Comparison of ENCODE assay signal across 12 cellular contexts in genomic region chr10:102299873-102300272, GRCh38. TPM values are rescaled to one million over a fixed set of nuclear protein-coding genes. Genes with fewer than 3 reads are reported as not detected.
A peak's percentile ranks its signal among the peaks of the same experiment; 100 is the strongest.
DNase-seq lines count a peak whose midpoint lies in the region; ATAC-seq and TF ChIP-seq lines count a peak whose summit lies in the region.
"Had no signal": no experiment of that assay in that cellular context is flagged by ENCODE, and none has a peak within 500 bp of the region (broad histone marks: within the 10 kb centered on the region; RNA-seq: fewer than 3 reads in every experiment).

No MANE protein-coding gene starts in this region.

- no TSS peak for BruUV-seq in OCI-LY7 (replicated peaks; lab: Mats Ljungman, UMichigan)

- no peak overlapping the region; the same call in 1 of the 2 replicates for H3K27ac ChIP-seq in KMS-11
- peak overlapping the region in 6 of 8 donors; percentile 32 to 55 (median 48) for H3K27ac ChIP-seq in spleen
- no peak overlapping the region for H3K27ac ChIP-seq in CD8-positive, alpha-beta memory T cell (ENCODE audit: low read depth, low read length)
- H3K27ac ChIP-seq in OCI-LY7 (ENCODE audit: low read depth, low read length, poor library complexity, severe bottlenecking) = no peak overlapping the region

- H3K9me2 ChIP-seq in OCI-LY7 (ENCODE audit: insufficient read depth, low read length) = no peaks in the 10 kb centered on the region

- H3K4me2 ChIP-seq in KMS-11 (peak overlapping the region; percentile 10; the same call in 1 of the 2 replicates), OCI-LY7 (ENCODE audit: low read length) (no peak overlapping the region)

- H3K27me3 ChIP-seq in KMS-11 (ENCODE audit: insufficient read depth, low read depth) = no peaks in the 10 kb centered on the region
- no peaks in the 10 kb centered on the region for H3K27me3 ChIP-seq in spleen (replicated peaks in 1 of 7)
- no peaks in the 10 kb centered on the region for H3K27me3 ChIP-seq in CD8-positive, alpha-beta memory T cell (ENCODE audit: insufficient read depth, low read length, poor library complexity, severe bottlenecking)

- CTCF ChIA-PET in CD8-positive, alpha-beta memory T cell (lab: Charles Lee) = no interaction called here
- CTCF ChIA-PET in OCI-LY7 (lab: Charles Lee; ENCODE audit: unreplicated experiment) = no interaction called here

- no peaks in the 10 kb centered on the region for H3K27me3 Mint-ChIP-seq in activated naive CD8-positive, alpha-beta T cell treated with anti-CD3 and anti-CD28 coated beads, Interleukin-2, amount 50 U/mL, for 24 hours
- peaks cover 1% of the 10 kb centered on the region for H3K27me3 Mint-ChIP-seq in glutamatergic neuron (ENCODE audit: unreplicated experiment)
- no peaks in the 10 kb centered on the region for H3K27me3 Mint-ChIP-seq in CD8-positive, alpha-beta memory T cell
- H3K27me3 Mint-ChIP-seq: naive thymus-derived CD8-positive, alpha-beta T cell had no signal

- no peak for DNase-seq in activated naive CD8-positive, alpha-beta T cell treated with anti-CD3 and anti-CD28 coated beads, Interleukin-2, amount 50 U/mL, for 24 hours
- DNase-seq in glutamatergic neuron (no peak), spleen (no peak), OCI-LY7 (ENCODE audit: low spot score) (no peak)
- no peak for DNase-seq in CD8-positive, alpha-beta memory T cell
- no peak for DNase-seq in activated CD4-positive, CD25-positive, alpha-beta regulatory T cell (lab: John Stamatoyannopoulos, UW)
- DNase-seq: activated CD8-positive, alpha-beta memory T cell treated with anti-CD3 and anti-CD28 coated beads, Interleukin-2, amount 50 U/mL, for 48 hours; naive thymus-derived CD8-positive, alpha-beta T cell; NCI-H1105 had no signal

- no peak overlapping the region for H2AFZ ChIP-seq in KMS-11 (ENCODE audit: low read depth)
- H2AFZ ChIP-seq in OCI-LY7 (ENCODE audit: low read length) = no peak overlapping the region

- H4K20me1 ChIP-seq in KMS-11 (ENCODE audit: insufficient read depth) (no peaks in the 10 kb centered on the region), OCI-LY7 (ENCODE audit: insufficient read depth, low read length) (no peaks in the 10 kb centered on the region)

- POLR2A ChIA-PET in CD8-positive, alpha-beta memory T cell (lab: Charles Lee) = interaction anchor here (1.2 kb wide), 1 partner anchor 13 kb away, joined by 4 read pairs; no protein-coding TSS in a partner anchor
- POLR2A ChIA-PET in OCI-LY7 (lab: Charles Lee) = interaction anchor here (0.7 to 1.1 kb wide), 3 partner anchors 8 to 52 kb away, joined by 3 to 5 read pairs (median 3); no protein-coding TSS in a partner anchor

- peak; percentile 60 for ATAC-seq in activated naive CD8-positive, alpha-beta T cell treated with anti-CD3 and anti-CD28 coated beads, Interleukin-2, amount 50 U/mL, for 24 hours
- ATAC-seq: naive thymus-derived CD8-positive, alpha-beta T cell had no signal

- H3K9me3 ChIP-seq in spleen (no peaks in the 10 kb centered on the region), OCI-LY7 (ENCODE audit: low read length) (no peaks in the 10 kb centered on the region)
- no peaks in the 10 kb centered on the region for H3K9me3 ChIP-seq in CD8-positive, alpha-beta memory T cell (ENCODE audit: low read length)

- H3K4me3 ChIP-seq in KMS-11 (IDR thresholded peaks at IDR 0.05; ENCODE audit: insufficient read depth, low read depth, low read length) (no peak overlapping the region), spleen (no peak overlapping the region), OCI-LY7 (ENCODE audit: low read depth, low read length, poor library complexity, severe bottlenecking) (no peak overlapping the region)
- H3K4me3 ChIP-seq in CD8-positive, alpha-beta memory T cell (ENCODE audit: low read length) = no peak overlapping the region

- peaks cover 21% of the 10 kb centered on the region for H3K4me1 Mint-ChIP-seq in activated naive CD8-positive, alpha-beta T cell treated with anti-CD3 and anti-CD28 coated beads, Interleukin-2, amount 50 U/mL, for 24 hours
- peaks cover 12% of the 10 kb centered on the region for H3K4me1 Mint-ChIP-seq in glutamatergic neuron (ENCODE audit: low read depth, unreplicated experiment)
- peaks cover 19 to 31% (median 28%) of the 10 kb centered on the region in 3 donors for H3K4me1 Mint-ChIP-seq in CD8-positive, alpha-beta memory T cell

- H3K4me3 Mint-ChIP-seq in activated naive CD8-positive, alpha-beta T cell treated with anti-CD3 and anti-CD28 coated beads, Interleukin-2, amount 50 U/mL, for 24 hours = peak overlapping the region; percentile 12
- H3K4me3 Mint-ChIP-seq in glutamatergic neuron (ENCODE audit: unreplicated experiment) = peak overlapping the region; percentile 69
- H3K4me3 Mint-ChIP-seq in CD8-positive, alpha-beta memory T cell = no peak overlapping the region
- H3K4me3 Mint-ChIP-seq: naive thymus-derived CD8-positive, alpha-beta T cell had no signal

- no peak overlapping the region for H3K9ac ChIP-seq in KMS-11

- no peak for TF ChIP-seq POLR2A in spleen (IDR thresholded peaks at IDR 0.05)

- peaks cover 5% of the 10 kb centered on the region for H3K36me3 Mint-ChIP-seq in activated naive CD8-positive, alpha-beta T cell treated with anti-CD3 and anti-CD28 coated beads, Interleukin-2, amount 50 U/mL, for 24 hours (ENCODE audit: low read depth)
- H3K36me3 Mint-ChIP-seq in glutamatergic neuron (ENCODE audit: unreplicated experiment) = peaks cover 5% of the 10 kb centered on the region
- H3K36me3 Mint-ChIP-seq in CD8-positive, alpha-beta memory T cell = peaks cover 0 to 16% (median 2%) of the 10 kb centered on the region in 3 donors

- peaks cover 19% of the 10 kb centered on the region; the same call in 1 of the 2 replicates for H3K79me2 ChIP-seq in KMS-11 (ENCODE audit: insufficient read depth, low read depth)
- H3K79me2 ChIP-seq in OCI-LY7 (ENCODE audit: insufficient read depth, low read depth, low read length) = no peaks in the 10 kb centered on the region

- H3K9me3 Mint-ChIP-seq in activated naive CD8-positive, alpha-beta T cell treated with anti-CD3 and anti-CD28 coated beads, Interleukin-2, amount 50 U/mL, for 24 hours = no peaks in the 10 kb centered on the region
- peaks cover 5% of the 10 kb centered on the region for H3K9me3 Mint-ChIP-seq in glutamatergic neuron (ENCODE audit: unreplicated experiment)
- H3K9me3 Mint-ChIP-seq in CD8-positive, alpha-beta memory T cell = no peaks in the 10 kb centered on the region
- H3K9me3 Mint-ChIP-seq: naive thymus-derived CD8-positive, alpha-beta T cell had no signal

- H3K36me3 ChIP-seq in KMS-11 (ENCODE audit: insufficient read depth) (no peaks in the 10 kb centered on the region), spleen (peaks cover 0 to 3% (median 0%) of the 10 kb centered on the region in 6 donors), OCI-LY7 (ENCODE audit: insufficient read depth, low read length) (no peaks in the 10 kb centered on the region; the same call in 1 of the 2 replicates)
- no peaks in the 10 kb centered on the region for H3K36me3 ChIP-seq in CD8-positive, alpha-beta memory T cell (ENCODE audit: insufficient read depth, low read length)

- peak overlapping the region; percentile 81 for H3K27ac Mint-ChIP-seq in activated naive CD8-positive, alpha-beta T cell treated with anti-CD3 and anti-CD28 coated beads, Interleukin-2, amount 50 U/mL, for 24 hours
- peak overlapping the region; percentile 85 for H3K27ac Mint-ChIP-seq in glutamatergic neuron (ENCODE audit: unreplicated experiment)
- peak overlapping the region in 2 of 8 donors; percentile 3 to 25 for H3K27ac Mint-ChIP-seq in CD8-positive, alpha-beta memory T cell

- intact Hi-C loops in spleen (cut with DNase I; ENCODE audit: low total_unique reads) (no loop called here), OCI-LY7 (cut with micrococcal nuclease; ENCODE audit: unreplicated experiment) (no loop called here)

- H3K4me1 ChIP-seq in KMS-11 (ENCODE audit: low read depth, poor library complexity, severe bottlenecking) (peaks cover 40% of the 10 kb centered on the region), spleen (peaks cover 3 to 18% (median 9%) of the 10 kb centered on the region in 6 donors), OCI-LY7 (ENCODE audit: insufficient read depth, low read length, poor library complexity, severe bottlenecking) (no peaks in the 10 kb centered on the region)
- H3K4me1 ChIP-seq in CD8-positive, alpha-beta memory T cell (ENCODE audit: insufficient read depth, low read length) = no peaks in the 10 kb centered on the region

- TF ChIP-seq CTCF in KMS-11 (conservative IDR thresholded peaks at IDR 0.05; ENCODE audit: low read depth, low read length) (no peak), glutamatergic neuron (IDR thresholded peaks at IDR 0.05; ENCODE audit: partially characterized antibody, unreplicated experiment) (no peak), spleen (IDR thresholded peaks at IDR 0.05 in 8 of 11, conservative IDR thresholded peaks at IDR 0.05 in 3 of 11) (no peak), OCI-LY7 (conservative IDR thresholded peaks at IDR 0.05; ENCODE audit: low read length) (no peak)

RNA-seq across cellular contexts. Expression of gene GBF1, which starts 54.5 kb away (rescaled TPM):
- total RNA-seq in glutamatergic neuron (ENCODE audit: unreplicated experiment) = 71.6 TPM
- total RNA-seq in spleen = 10 to 100 TPM; 36.4 to 42.1 (median 41.3) TPM
- 10 to 100 TPM in 1 of 3 donors, 1 to 10 TPM in 2; 5.8 to 11.5 (median 7.3) TPM for polyA plus RNA-seq in spleen
- 10 to 100 TPM; 38.7 to 39.2 TPM for total RNA-seq in CD8-positive, alpha-beta memory T cell
- 21.6 TPM for polyA plus RNA-seq in CD8-positive, alpha-beta memory T cell
- 13.8 and 17.8 TPM in 2 replicates for total RNA-seq in OCI-LY7 (2014; rRNA removed; shearing (Covaris generic))
- 33.4 and 36.9 TPM in 2 replicates for total RNA-seq in OCI-LY7 (2022)

RNA-seq across cellular contexts. Expression of gene PITX3, which starts 58.6 kb away (rescaled TPM):
- not detected for total RNA-seq in glutamatergic neuron (ENCODE audit: unreplicated experiment)
- not detected for total RNA-seq in spleen
- not detected for polyA plus RNA-seq in spleen
- not detected for total RNA-seq in CD8-positive, alpha-beta memory T cell
- not detected for polyA plus RNA-seq in CD8-positive, alpha-beta memory T cell
- total RNA-seq in OCI-LY7 (2014; rRNA removed; shearing (Covaris generic)) = not detected in 2 replicates
- not detected in 2 replicates for total RNA-seq in OCI-LY7 (2022)
- total RNA-seq: naive thymus-derived CD8-positive, alpha-beta T cell; SK-MEL-5 had no signal
- polyA plus RNA-seq: esophagus; naive thymus-derived CD8-positive, alpha-beta T cell had no signal

Comparison
In these comparisons a context has a peak if more than half of its experiments do, and no peak if none do; other contexts are left out.
1. H3K27ac ChIP-seq: peak in spleen (6 of 8); none in KMS-11 (single experiment), CD8-positive, alpha-beta memory T cell (single experiment) and OCI-LY7 (single experiment).
2. H3K4me3 Mint-ChIP-seq: peak in activated naive CD8-positive, alpha-beta T cell treated with anti-CD3 and anti-CD28 coated beads, Interleukin-2, amount 50 U/mL, for 24 hours (single experiment) and glutamatergic neuron (single experiment); none in CD8-positive, alpha-beta memory T cell (0 of 7).